ENCODE assay signal across 1 cellular context in genomic region chr14:73865536-73866113, GRCh38.
TF ChIP-seq lines count a peak whose summit lies in the region.

No MANE protein-coding gene starts in this region.

TF ChIP-seq in GM12878, 131 proteins besides CTCF, POLR2A, EP300 and RAD21:
- TF ChIP-seq JUNB (IDR thresholded peaks at IDR 0.05) (peak; percentile 58), ZBTB4 (CRISPR knock-in tag; IDR thresholded peaks at IDR 0.05) (no peak), RUNX3 (IDR thresholded peaks at IDR 0.05; ENCODE audit: low read length) (no peak), BCL11A (IDR thresholded peaks at IDR 0.05; ENCODE audit: low read depth, low read length) (no peak), MEF2B (IDR thresholded peaks at IDR 0.05; ENCODE audit: partially characterized antibody, poor library complexity, severe bottlenecking) (no peak), NBN (IDR thresholded peaks at IDR 0.05) (no peak), MEF2A (IDR thresholded peaks at IDR 0.05; ENCODE audit: insufficient read depth, low read depth, low read length) (peak; percentile 47; the same call in 1 of the 2 replicates), HDAC2 (IDR thresholded peaks at IDR 0.05) (no peak), FOS (IDR thresholded peaks at IDR 0.05; ENCODE audit: borderline replicate concordance, extremely low read depth, insufficient read length) (no peak), IKZF1 (conservative IDR thresholded peaks at IDR 0.05) (no peak), ZSCAN29 (IDR thresholded peaks at IDR 0.05) (no peak), RB1 (IDR thresholded peaks at IDR 0.05; ENCODE audit: borderline replicate concordance) (no peak)
- TF ChIP-seq, protein P1, sequence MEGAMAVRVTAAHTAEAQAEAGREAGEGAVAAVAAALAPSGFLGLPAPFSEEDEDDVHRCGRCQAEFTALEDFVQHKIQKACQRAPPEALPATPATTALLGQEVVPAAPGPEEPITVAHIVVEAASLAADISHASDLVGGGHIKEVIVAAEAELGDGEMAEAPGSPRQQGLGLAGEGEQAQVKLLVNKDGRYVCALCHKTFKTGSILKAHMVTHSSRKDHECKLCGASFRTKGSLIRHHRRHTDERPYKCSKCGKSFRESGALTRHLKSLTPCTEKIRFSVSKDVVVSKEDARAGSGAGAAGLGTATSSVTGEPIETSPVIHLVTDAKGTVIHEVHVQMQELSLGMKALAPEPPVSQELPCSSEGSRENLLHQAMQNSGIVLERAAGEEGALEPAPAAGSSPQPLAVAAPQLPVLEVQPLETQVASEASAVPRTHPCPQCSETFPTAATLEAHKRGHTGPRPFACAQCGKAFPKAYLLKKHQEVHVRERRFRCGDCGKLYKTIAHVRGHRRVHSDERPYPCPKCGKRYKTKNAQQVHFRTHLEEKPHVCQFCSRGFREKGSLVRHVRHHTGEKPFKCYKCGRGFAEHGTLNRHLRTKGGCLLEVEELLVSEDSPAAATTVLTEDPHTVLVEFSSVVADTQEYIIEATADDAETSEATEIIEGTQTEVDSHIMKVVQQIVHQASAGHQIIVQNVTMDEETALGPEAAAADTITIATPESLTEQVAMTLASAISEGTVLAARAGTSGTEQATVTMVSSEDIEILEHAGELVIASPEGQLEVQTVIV (IDR thresholded peaks at IDR 0.05; ENCODE audit: borderline replicate concordance, partially characterized antibody): no peak
TF ChIP-seq in GM12878: peak in this region for 2.
